In the genomic region with DNA sequence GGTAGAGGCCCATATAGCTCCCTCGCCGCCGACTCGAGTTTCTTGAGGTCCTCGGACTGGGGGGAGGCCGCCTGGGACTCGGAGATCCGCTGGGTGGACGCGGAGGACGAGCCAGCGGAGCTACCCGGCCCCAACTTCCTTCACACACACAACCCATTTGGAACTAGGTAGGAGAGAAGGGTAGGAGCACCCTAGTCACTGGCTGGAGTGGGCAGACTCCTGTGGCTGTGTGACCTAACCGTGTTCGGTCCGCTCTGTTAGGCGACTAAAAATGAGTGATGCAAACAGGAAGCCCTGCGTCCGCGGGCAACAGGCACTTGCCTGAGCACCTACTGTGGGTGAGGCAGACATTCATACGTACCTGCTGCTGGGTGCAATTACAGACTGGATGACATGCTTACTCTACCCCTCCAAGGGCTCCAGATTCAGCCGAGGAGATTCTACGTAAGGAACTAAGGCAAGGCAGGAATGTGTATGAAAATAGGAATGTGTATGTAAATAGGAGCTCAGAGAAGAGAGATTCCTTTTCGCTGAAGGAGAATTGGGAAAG, we compare ENCODE assay signal across 8 cellular contexts. TPM values are rescaled to one million over a fixed set of nuclear protein-coding genes. Genes with fewer than 3 reads are reported as not detected.
DNase-seq lines count a peak whose midpoint lies in the region; ATAC-seq, FAIRE-seq and TF ChIP-seq lines count a peak whose summit lies in the region.

No MANE protein-coding gene starts in this region.

- peak overlapping the region; percentile 98 for H3K4me2 ChIP-seq in SK-N-SH
- H3K4me2 ChIP-seq in K562 (ENCODE audit: insufficient read depth, low read length), result peak overlapping the region; percentile 99

- POLR2A ChIA-PET in CD8-positive, alpha-beta memory T cell (lab: Charles Lee), result interaction anchor here (0.7 to 7.3 kb wide), 10 partner anchors 10 to 842 kb away, joined by 3 to 130 read pairs (median 6); a partner anchor contains a TSS
- POLR2A ChIA-PET in SK-N-SH (lab: Yijun Ruan, JAX) (interaction anchor here (0.6 to 3.4 kb wide), 4 partner anchors 12 to 211 kb away, joined by 3 to 12 read pairs (median 4); a partner anchor contains a TSS), K562 (lab: Yijun Ruan, JAX) (interaction anchor here (0.6 to 1.8 kb wide), 15 partner anchors 9 to 1908 kb away, joined by 3 to 9 read pairs (median 3); a partner anchor contains a TSS)

- intact Hi-C loops in K562 (cut with micrococcal nuclease), result no loop called here

- H3K27ac Mint-ChIP-seq in CD8-positive, alpha-beta memory T cell, result peak overlapping the region; percentile 89 to 98 (median 96)
- H3K27ac Mint-ChIP-seq in HFFc6, result peak overlapping the region; percentile 93

- CTCF ChIA-PET in CD8-positive, alpha-beta memory T cell (lab: Charles Lee), result interaction anchor here (1.4 to 6.0 kb wide), 6 partner anchors 9 to 192 kb away, joined by 3 to 52 read pairs (median 5); a partner anchor contains a TSS
- CTCF ChIA-PET in SK-N-SH (lab: Yijun Ruan, JAX), result interaction anchor here (0.8 to 3.7 kb wide), 6 partner anchors 14 to 184 kb away, joined by 3 to 19 read pairs (median 3); a partner anchor contains a TSS
- CTCF ChIA-PET in K562 (lab: Yijun Ruan, JAX; ENCODE audit: low intra/inter-chr PET ratio), result no interaction called here

- H2AFZ ChIP-seq in SK-N-SH (ENCODE audit: low read depth), result peak overlapping the region; percentile 94
- peak overlapping the region; percentile 97 for H2AFZ ChIP-seq in K562 (ENCODE audit: low read depth, low read length)

- TF ChIP-seq EP300 in SK-N-SH (IDR thresholded peaks at IDR 0.05; ENCODE audit: borderline replicate concordance in 1 of 2, low read depth in 1 of 2, low read length in 1 of 2), result no peak
- no peak for TF ChIP-seq EP300 in K562 (IDR thresholded peaks at IDR 0.05; ENCODE audit: low read length)

- peaks cover 20% of the 10 kb centered on the region for H3K4me1 ChIP-seq in CD8-positive, alpha-beta memory T cell (ENCODE audit: insufficient read depth, low read length)
- H3K4me1 ChIP-seq in SK-N-SH (ENCODE audit: control insufficient read depth in 1 of 2, insufficient read depth in 2 of 2, low read depth in 1 of 2, low read length in 1 of 2) (peaks cover 0 to 16% of the 10 kb centered on the region in 2 experiments; a peak in 1 of 4 replicates), K562 (replicated peaks in 1 of 2; ENCODE audit: control insufficient read depth in 2 of 2, insufficient read depth in 2 of 2, low read length in 2 of 2) (peaks cover 13 to 23% of the 10 kb centered on the region in 2 experiments; a peak in 3 of 5 replicates)

- peaks cover 28% of the 10 kb centered on the region for H3F3A ChIP-seq in SK-N-SH (replicated peaks; ENCODE audit: insufficient read depth)

- peaks cover 0 to 1% of the 10 kb centered on the region in 2 donors for H3K27me3 Mint-ChIP-seq in CD8-positive, alpha-beta memory T cell
- H3K27me3 Mint-ChIP-seq in HFFc6 (ENCODE audit: insufficient read depth), result peaks cover 6% of the 10 kb centered on the region

- H3K9me3 ChIP-seq in CD8-positive, alpha-beta memory T cell (ENCODE audit: low read length), result no peaks in the 10 kb centered on the region
- no peaks in the 10 kb centered on the region for H3K9me3 ChIP-seq in SK-N-SH
- no peaks in the 10 kb centered on the region for H3K9me3 ChIP-seq in K562 (replicated peaks; ENCODE audit: control insufficient read depth, insufficient read depth, low read depth, low read length)

- in situ Hi-C loops in K562 (cut with MboI), result no loop called here

- H3K4me3 ChIP-seq in CD8-positive, alpha-beta memory T cell (ENCODE audit: low read length), result peak overlapping the region; percentile 95
- H3K4me3 ChIP-seq in SK-N-SH (ENCODE audit: low read depth in 2 of 2, low read length in 1 of 2), result peak overlapping the region; percentile 93 to 97
- H3K4me3 ChIP-seq in K562, result peak overlapping the region; percentile 75

- H3K9me2 ChIP-seq in SK-N-SH, result no peaks in the 10 kb centered on the region

- H3K4me3 Mint-ChIP-seq in CD8-positive, alpha-beta memory T cell, result peak overlapping the region; percentile 92 to 97 (median 93)
- peak overlapping the region; percentile 92 for H3K4me3 Mint-ChIP-seq in HFFc6

- TF ChIP-seq RAD21 in SK-N-SH (IDR thresholded peaks at IDR 0.05; ENCODE audit: low read length), result no peak
- TF ChIP-seq RAD21 in K562 (CRISPR knock-in tag; conservative IDR thresholded peaks at IDR 0.05 in 1 of 2, IDR thresholded peaks at IDR 0.05 in 1 of 2), result peak in 1 of 2 experiments; percentile 6; a peak in 1 of 4 replicates

- peak; percentile 70 for FAIRE-seq in K562 (lab: Jason Lieb, UNC)

- no peaks in the 10 kb centered on the region for H3K27me3 ChIP-seq in CD8-positive, alpha-beta memory T cell (ENCODE audit: insufficient read depth, low read length, poor library complexity, severe bottlenecking)
- H3K27me3 ChIP-seq in SK-N-SH (ENCODE audit: insufficient read depth) (no peaks in the 10 kb centered on the region), K562 (ENCODE audit: control insufficient read depth in 2 of 2, insufficient read depth in 2 of 2, low read length in 2 of 2) (no peaks in the 10 kb centered on the region)

- H4K20me1 ChIP-seq in SK-N-SH (ENCODE audit: insufficient read depth) (no peaks in the 10 kb centered on the region; the same call in 1 of the 2 replicates), K562 (replicated peaks; ENCODE audit: control insufficient read depth, insufficient read depth, low read length) (no peaks in the 10 kb centered on the region; the same call in 1 of the 2 replicates)

- H3K4me1 Mint-ChIP-seq in CD8-positive, alpha-beta memory T cell, result peaks cover 22 to 26% (median 25%) of the 10 kb centered on the region in 3 donors
- H3K4me1 Mint-ChIP-seq in HFFc6 (ENCODE audit: low read depth), result peaks cover 35% of the 10 kb centered on the region

- no peaks in the 10 kb centered on the region for H3K9me1 ChIP-seq in K562 (ENCODE audit: control insufficient read depth, insufficient read depth, low read length)

- BruUV-seq in K562 (replicated peaks; lab: Mats Ljungman, UMichigan), result no TSS peak

- ATAC-seq in K562 (no peak), GM19452 (IDR thresholded peaks at IDR 0.05; ENCODE audit: unreplicated experiment) (no peak), HG02970 (IDR thresholded peaks at IDR 0.05; ENCODE audit: low FRiP score, unreplicated experiment) (no peak)

- peak in 3 of 5 donors; percentile 39 to 75 (median 44) for DNase-seq in CD8-positive, alpha-beta memory T cell
- DNase-seq in HFFc6 (peak; percentile 47), SK-N-SH (no peak), K562 (ENCODE audit: extremely low read depth in 1 of 4, low spot score in 3 of 4) (peak in 2 of 4 experiments; percentile 46 to 62), kidney tubule cell (ENCODE audit: low spot score) (peak; percentile 88)
- peak; percentile 21 for DNase-seq in stimulated activated CD8-positive, alpha-beta memory T cell treated with anti-CD3 and anti-CD28 coated beads, Interleukin-15, amount 100 ng/mL, for 24 hours (ENCODE audit: low read depth)

- H3K9ac ChIP-seq in SK-N-SH (peak overlapping the region; percentile 96), K562 (ENCODE audit: insufficient read depth in 1 of 2, low read depth in 2 of 2, low read length in 2 of 2) (peak overlapping the region; percentile 83 to 98)

- WGBS in SK-N-SH (ENCODE audit: low lambda C conversion rate), result 7% methylated on average over 22 of the region's 24 CpGs
- WGBS in K562 (ENCODE audit: insufficient coverage, low coverage, missing lambda C conversion rate), result 2% methylated on average over 24 of the region's 24 CpGs

- TF ChIP-seq CTCF in HFFc6 (IDR thresholded peaks at IDR 0.05) (no peak), SK-N-SH (IDR thresholded peaks at IDR 0.05) (no peak), K562 (IDR thresholded peaks at IDR 0.05 in 2 of 3, conservative IDR thresholded peaks at IDR 0.05 in 1 of 3; ENCODE audit: insufficient read depth in 2 of 3, low read depth in 1 of 3, low read length in 3 of 3) (no peak)

- H3K36me3 Mint-ChIP-seq in CD8-positive, alpha-beta memory T cell, result peaks cover 0 to 21% (median 0%) of the 10 kb centered on the region in 3 donors
- H3K36me3 Mint-ChIP-seq in HFFc6 (ENCODE audit: low read depth), result no peaks in the 10 kb centered on the region

- no peaks in the 10 kb centered on the region for H3K36me3 ChIP-seq in CD8-positive, alpha-beta memory T cell (ENCODE audit: insufficient read depth, low read length)
- H3K36me3 ChIP-seq in SK-N-SH (replicated peaks in 1 of 2; ENCODE audit: control insufficient read depth in 1 of 2, insufficient read depth in 2 of 2, low read length in 1 of 2), result no peaks in the 10 kb centered on the region
- no peaks in the 10 kb centered on the region for H3K36me3 ChIP-seq in K562 (ENCODE audit: control insufficient read depth, insufficient read depth, low read length)

- H3K27ac ChIP-seq in CD8-positive, alpha-beta memory T cell (ENCODE audit: low read depth, low read length), result peak overlapping the region; percentile 89
- H3K27ac ChIP-seq in SK-N-SH (ENCODE audit: low read depth in 2 of 2, low read length in 1 of 2), result peak overlapping the region; percentile 87 to 96
- H3K27ac ChIP-seq in K562 (ENCODE audit: extremely low read depth, low read depth, low read length), result peak overlapping the region; percentile 85

- H3K79me2 ChIP-seq in SK-N-SH (ENCODE audit: insufficient read depth), result peaks cover 12% of the 10 kb centered on the region; the same call in 1 of the 2 replicates
- H3K79me2 ChIP-seq in K562 (ENCODE audit: control insufficient read depth, insufficient read depth, low read length), result peaks cover 23% of the 10 kb centered on the region

- peak; percentile 64; the same call in 1 of the 2 replicates for TF ChIP-seq POLR2A in K562 (conservative IDR thresholded peaks at IDR 0.05)

- H3K9me3 Mint-ChIP-seq in CD8-positive, alpha-beta memory T cell, result no peaks in the 10 kb centered on the region
- H3K9me3 Mint-ChIP-seq in HFFc6, result no peaks in the 10 kb centered on the region

RNA-seq across cellular contexts. Expression of a gene that starts 4.6 kb away (rescaled TPM):
- 10 to 100 TPM; 82.8 to 89.0 TPM for total RNA-seq in CD8-positive, alpha-beta memory T cell
- 16.0 TPM for polyA plus RNA-seq in CD8-positive, alpha-beta memory T cell
- total RNA-seq in HFFc6 (2021; fragmentation: NEBNext Ultra II Directional; extraction: Animal tissue kit (Norgen Biotek cat#: 25700)), result 10 to 100 TPM; 36.6 to 49.3 (median 39.8) TPM
- polyA plus RNA-seq in SK-N-SH (2012; rRNA removed), result 32.2 and 38.3 TPM in 2 replicates
- polyA plus RNA-seq in SK-N-SH (2012; cell fraction: cytosol; rRNA removed), result 21.6 and 24.8 TPM in 2 replicates
- polyA plus RNA-seq in SK-N-SH (2012; cell fraction: nucleus; rRNA removed), result 25.4 and 35.6 TPM in 2 replicates
- total RNA-seq in K562 (2011; cell fraction: chromatin; rRNA removed; ENCODE audit: low replicate concordance), result 90.7 and 131 TPM in 2 replicates
- total RNA-seq in K562 (2011; cell fraction: nucleolus; rRNA removed), result 52.2 and 64.7 TPM in 2 replicates
- 66.7 and 91.1 TPM in 2 replicates for total RNA-seq in K562 (2011; cell fraction: nucleoplasm; rRNA removed)
- 21.1 and 25.5 TPM in 2 replicates for total RNA-seq in K562 (2014; rRNA removed)
- 25.3 and 29.0 TPM in 2 replicates for total RNA-seq in K562 (2014; rRNA removed; fragmentation: Illumina TruSeq; extraction: Trizol)
- total RNA-seq in K562 (2015; rRNA removed; fragmentation: Illumina TruSeq; extraction: Trizol), result 23.7 and 25.7 TPM in 2 replicates
- 58.0 and 70.3 TPM in 2 replicates for total RNA-seq in K562 (2021)
- polyA plus RNA-seq in K562 (2011; rRNA removed), result 25.2 and 37.3 TPM in 2 replicates
- 28.7 and 44.8 TPM in 2 replicates for polyA plus RNA-seq in K562 (2011; cell fraction: cytosol; rRNA removed)
- 27.1 and 40.0 TPM in 2 replicates for polyA plus RNA-seq in K562 (2011; cell fraction: nucleus; rRNA removed)
- polyA plus RNA-seq in K562 (2012), result 31.5 and 32.8 TPM in 2 replicates
- polyA plus RNA-seq in K562 (2014; fragmentation: Illumina TruSeq; extraction: Trizol), result 36.5 and 37.0 TPM in 2 replicates
- polyA plus RNA-seq in K562 (2014; fragmentation: Nextera tagmentation; extraction: Ambion mirVana), result 10 to 100 TPM; 11.1 to 11.9 TPM
- polyA plus RNA-seq in K562 (2014; rRNA removed), result 25.4 and 30.6 TPM in 2 replicates
- polyA minus RNA-seq in K562 (2011; rRNA and poly(A)+ RNA removed), result 61.5 and 68.7 TPM in 2 replicates
- polyA minus RNA-seq in K562 (2011; cell fraction: cytosol; rRNA and poly(A)+ RNA removed), result 40.8 and 42.9 TPM in 2 replicates
- polyA minus RNA-seq in K562 (2011; cell fraction: nucleus; rRNA and poly(A)+ RNA removed), result 31.8 and 36.4 TPM in 2 replicates
